In the genomic region with DNA sequence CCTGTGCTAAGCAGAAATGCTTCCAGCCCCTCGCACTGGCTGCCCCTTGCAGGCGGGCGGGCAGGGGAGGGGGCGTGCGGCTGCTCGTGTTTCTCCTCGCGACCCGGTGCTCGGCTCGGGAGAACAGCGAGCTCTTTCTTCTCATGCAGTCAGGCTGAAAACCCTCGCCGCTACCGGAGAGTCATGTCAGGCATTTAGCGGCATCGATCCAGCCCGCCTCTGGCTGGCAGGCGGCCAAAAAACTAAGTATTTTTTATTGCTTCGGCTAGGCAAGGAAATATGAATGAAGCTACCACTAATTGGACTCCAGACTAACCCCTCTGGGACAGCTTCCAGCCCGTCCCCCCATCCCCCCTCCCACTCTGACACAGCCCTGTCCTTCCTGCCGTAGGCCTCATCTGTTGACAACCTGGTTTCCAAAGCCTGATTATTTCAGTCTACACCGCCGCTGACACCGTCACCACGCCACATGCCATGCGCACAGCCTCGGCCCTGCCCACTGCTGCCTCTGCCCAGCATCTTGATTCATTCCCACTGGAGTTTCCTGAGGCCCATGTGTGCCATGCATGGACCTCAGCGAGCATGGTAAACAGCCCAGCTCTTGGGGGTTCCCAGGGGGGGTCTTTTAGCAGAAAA, we compare ENCODE assay signal across 1 cellular context.
TF ChIP-seq lines count a peak whose summit lies in the region.

No MANE protein-coding gene starts in this region.

TF ChIP-seq in HEK293, 187 proteins besides CTCF, POLR2A, EP300 and RAD21 (continued from another document and continues in another):
- TF ChIP-seq, protein P1, sequence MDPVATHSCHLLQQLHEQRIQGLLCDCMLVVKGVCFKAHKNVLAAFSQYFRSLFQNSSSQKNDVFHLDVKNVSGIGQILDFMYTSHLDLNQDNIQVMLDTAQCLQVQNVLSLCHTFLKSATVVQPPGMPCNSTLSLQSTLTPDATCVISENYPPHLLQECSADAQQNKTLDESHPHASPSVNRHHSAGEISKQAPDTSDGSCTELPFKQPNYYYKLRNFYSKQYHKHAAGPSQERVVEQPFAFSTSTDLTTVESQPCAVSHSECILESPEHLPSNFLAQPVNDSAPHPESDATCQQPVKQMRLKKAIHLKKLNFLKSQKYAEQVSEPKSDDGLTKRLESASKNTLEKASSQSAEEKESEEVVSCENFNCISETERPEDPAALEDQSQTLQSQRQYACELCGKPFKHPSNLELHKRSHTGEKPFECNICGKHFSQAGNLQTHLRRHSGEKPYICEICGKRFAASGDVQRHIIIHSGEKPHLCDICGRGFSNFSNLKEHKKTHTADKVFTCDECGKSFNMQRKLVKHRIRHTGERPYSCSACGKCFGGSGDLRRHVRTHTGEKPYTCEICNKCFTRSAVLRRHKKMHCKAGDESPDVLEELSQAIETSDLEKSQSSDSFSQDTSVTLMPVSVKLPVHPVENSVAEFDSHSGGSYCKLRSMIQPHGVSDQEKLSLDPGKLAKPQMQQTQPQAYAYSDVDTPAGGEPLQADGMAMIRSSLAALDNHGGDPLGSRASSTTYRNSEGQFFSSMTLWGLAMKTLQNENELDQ (tag by site-specific recombination; IDR thresholded peaks at IDR 0.05; ENCODE audit: low read depth): no peak
- no peak for TF ChIP-seq REPIN1 (tag by site-specific recombination; IDR thresholded peaks at IDR 0.05; ENCODE audit: low read depth)
- peak; percentile 94 for TF ChIP-seq IKZF3 (tag by site-specific recombination; IDR thresholded peaks at IDR 0.05)
- no peak for TF ChIP-seq ZNF654 (tag by site-specific recombination; IDR thresholded peaks at IDR 0.05; ENCODE audit: low read depth)
- TF ChIP-seq ZNF501 (tag by site-specific recombination; IDR thresholded peaks at IDR 0.05): peak; percentile 97
- TF ChIP-seq ZNF48 (tag by site-specific recombination; IDR thresholded peaks at IDR 0.05): no peak
- TF ChIP-seq ZNF843 (tag by site-specific recombination; IDR thresholded peaks at IDR 0.05): peak; percentile 96
- TF ChIP-seq, protein P2, sequence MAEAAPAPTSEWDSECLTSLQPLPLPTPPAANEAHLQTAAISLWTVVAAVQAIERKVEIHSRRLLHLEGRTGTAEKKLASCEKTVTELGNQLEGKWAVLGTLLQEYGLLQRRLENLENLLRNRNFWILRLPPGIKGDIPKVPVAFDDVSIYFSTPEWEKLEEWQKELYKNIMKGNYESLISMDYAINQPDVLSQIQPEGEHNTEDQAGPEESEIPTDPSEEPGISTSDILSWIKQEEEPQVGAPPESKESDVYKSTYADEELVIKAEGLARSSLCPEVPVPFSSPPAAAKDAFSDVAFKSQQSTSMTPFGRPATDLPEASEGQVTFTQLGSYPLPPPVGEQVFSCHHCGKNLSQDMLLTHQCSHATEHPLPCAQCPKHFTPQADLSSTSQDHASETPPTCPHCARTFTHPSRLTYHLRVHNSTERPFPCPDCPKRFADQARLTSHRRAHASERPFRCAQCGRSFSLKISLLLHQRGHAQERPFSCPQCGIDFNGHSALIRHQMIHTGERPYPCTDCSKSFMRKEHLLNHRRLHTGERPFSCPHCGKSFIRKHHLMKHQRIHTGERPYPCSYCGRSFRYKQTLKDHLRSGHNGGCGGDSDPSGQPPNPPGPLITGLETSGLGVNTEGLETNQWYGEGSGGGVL (tag by site-specific recombination; IDR thresholded peaks at IDR 0.05): peak; percentile 85; the same call in 1 of the 2 replicates
- no peak for TF ChIP-seq ZNF768 (tag by site-specific recombination; IDR thresholded peaks at IDR 0.05)
- peak; percentile 93 for TF ChIP-seq KLF17 (tag by site-specific recombination; IDR thresholded peaks at IDR 0.05)
- TF ChIP-seq ZBTB10 (tag by site-specific recombination; IDR thresholded peaks at IDR 0.05): peak; percentile 93
- TF ChIP-seq ZNF211 (tag by site-specific recombination; IDR thresholded peaks at IDR 0.05; ENCODE audit: low read depth): no peak
- peak; percentile 98 for TF ChIP-seq ZEB2 (tag by site-specific recombination; IDR thresholded peaks at IDR 0.05)
- no peak for TF ChIP-seq ZNF202 (tag by site-specific recombination; IDR thresholded peaks at IDR 0.05; ENCODE audit: borderline replicate concordance)
- TF ChIP-seq ZNF335 (tag by site-specific recombination; conservative IDR thresholded peaks at IDR 0.05): no peak
- no peak for TF ChIP-seq ZNF473 (tag by site-specific recombination; IDR thresholded peaks at IDR 0.05)
- TF ChIP-seq, protein P3, sequence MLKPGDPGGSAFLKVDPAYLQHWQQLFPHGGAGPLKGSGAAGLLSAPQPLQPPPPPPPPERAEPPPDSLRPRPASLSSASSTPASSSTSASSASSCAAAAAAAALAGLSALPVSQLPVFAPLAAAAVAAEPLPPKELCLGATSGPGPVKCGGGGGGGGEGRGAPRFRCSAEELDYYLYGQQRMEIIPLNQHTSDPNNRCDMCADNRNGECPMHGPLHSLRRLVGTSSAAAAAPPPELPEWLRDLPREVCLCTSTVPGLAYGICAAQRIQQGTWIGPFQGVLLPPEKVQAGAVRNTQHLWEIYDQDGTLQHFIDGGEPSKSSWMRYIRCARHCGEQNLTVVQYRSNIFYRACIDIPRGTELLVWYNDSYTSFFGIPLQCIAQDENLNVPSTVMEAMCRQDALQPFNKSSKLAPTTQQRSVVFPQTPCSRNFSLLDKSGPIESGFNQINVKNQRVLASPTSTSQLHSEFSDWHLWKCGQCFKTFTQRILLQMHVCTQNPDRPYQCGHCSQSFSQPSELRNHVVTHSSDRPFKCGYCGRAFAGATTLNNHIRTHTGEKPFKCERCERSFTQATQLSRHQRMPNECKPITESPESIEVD (tag by site-specific recombination; IDR thresholded peaks at IDR 0.05): peak; percentile 94
- TF ChIP-seq FEZF1 (tag by site-specific recombination; IDR thresholded peaks at IDR 0.05): peak; percentile 88
- peak; percentile 95 for TF ChIP-seq ZXDB (tag by site-specific recombination; IDR thresholded peaks at IDR 0.05)
- TF ChIP-seq GLIS2 (tag by site-specific recombination; IDR thresholded peaks at IDR 0.05): peak; percentile 88
- TF ChIP-seq HOXD13 (CRISPR knock-in tag; IDR thresholded peaks at IDR 0.05; ENCODE audit: borderline replicate concordance): no peak
- TF ChIP-seq ZNF174 (tag by site-specific recombination; IDR thresholded peaks at IDR 0.05): no peak
- peak; percentile 84 for TF ChIP-seq ZNF776 (tag by site-specific recombination; IDR thresholded peaks at IDR 0.05; ENCODE audit: borderline replicate concordance)
- TF ChIP-seq, protein P4, sequence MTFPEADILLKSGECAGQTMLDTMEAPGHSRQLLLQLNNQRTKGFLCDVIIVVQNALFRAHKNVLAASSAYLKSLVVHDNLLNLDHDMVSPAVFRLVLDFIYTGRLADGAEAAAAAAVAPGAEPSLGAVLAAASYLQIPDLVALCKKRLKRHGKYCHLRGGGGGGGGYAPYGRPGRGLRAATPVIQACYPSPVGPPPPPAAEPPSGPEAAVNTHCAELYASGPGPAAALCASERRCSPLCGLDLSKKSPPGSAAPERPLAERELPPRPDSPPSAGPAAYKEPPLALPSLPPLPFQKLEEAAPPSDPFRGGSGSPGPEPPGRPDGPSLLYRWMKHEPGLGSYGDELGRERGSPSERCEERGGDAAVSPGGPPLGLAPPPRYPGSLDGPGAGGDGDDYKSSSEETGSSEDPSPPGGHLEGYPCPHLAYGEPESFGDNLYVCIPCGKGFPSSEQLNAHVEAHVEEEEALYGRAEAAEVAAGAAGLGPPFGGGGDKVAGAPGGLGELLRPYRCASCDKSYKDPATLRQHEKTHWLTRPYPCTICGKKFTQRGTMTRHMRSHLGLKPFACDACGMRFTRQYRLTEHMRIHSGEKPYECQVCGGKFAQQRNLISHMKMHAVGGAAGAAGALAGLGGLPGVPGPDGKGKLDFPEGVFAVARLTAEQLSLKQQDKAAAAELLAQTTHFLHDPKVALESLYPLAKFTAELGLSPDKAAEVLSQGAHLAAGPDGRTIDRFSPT (tag by site-specific recombination; IDR thresholded peaks at IDR 0.05): no peak; the same call in 1 of the 2 replicates
- TF ChIP-seq ZNF707 (tag by site-specific recombination; IDR thresholded peaks at IDR 0.05): no peak
- TF ChIP-seq BCL11A (tag by site-specific recombination; IDR thresholded peaks at IDR 0.05; ENCODE audit: low read depth): peak; percentile 85
- no peak for TF ChIP-seq ZNF157 (tag by site-specific recombination; IDR thresholded peaks at IDR 0.05)
- no peak for TF ChIP-seq ZNF530 (tag by site-specific recombination; IDR thresholded peaks at IDR 0.05; ENCODE audit: low read depth)
- TF ChIP-seq GLI4 (tag by site-specific recombination; IDR thresholded peaks at IDR 0.05): no peak
- TF ChIP-seq ZNF560 (tag by site-specific recombination; IDR thresholded peaks at IDR 0.05; ENCODE audit: borderline replicate concordance): no peak
- TF ChIP-seq, protein P5, sequence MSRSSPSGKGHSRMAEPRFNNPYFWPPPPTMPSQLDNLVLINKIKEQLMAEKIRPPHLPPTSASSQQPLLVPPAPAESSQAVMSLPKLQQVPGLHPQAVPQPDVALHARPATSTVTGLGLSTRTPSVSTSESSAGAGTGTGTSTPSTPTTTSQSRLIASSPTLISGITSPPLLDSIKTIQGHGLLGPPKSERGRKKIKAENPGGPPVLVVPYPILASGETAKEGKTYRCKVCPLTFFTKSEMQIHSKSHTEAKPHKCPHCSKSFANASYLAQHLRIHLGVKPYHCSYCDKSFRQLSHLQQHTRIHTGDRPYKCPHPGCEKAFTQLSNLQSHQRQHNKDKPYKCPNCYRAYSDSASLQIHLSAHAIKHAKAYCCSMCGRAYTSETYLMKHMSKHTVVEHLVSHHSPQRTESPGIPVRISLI (tag by site-specific recombination; IDR thresholded peaks at IDR 0.05): no peak
- TF ChIP-seq, protein P6, sequence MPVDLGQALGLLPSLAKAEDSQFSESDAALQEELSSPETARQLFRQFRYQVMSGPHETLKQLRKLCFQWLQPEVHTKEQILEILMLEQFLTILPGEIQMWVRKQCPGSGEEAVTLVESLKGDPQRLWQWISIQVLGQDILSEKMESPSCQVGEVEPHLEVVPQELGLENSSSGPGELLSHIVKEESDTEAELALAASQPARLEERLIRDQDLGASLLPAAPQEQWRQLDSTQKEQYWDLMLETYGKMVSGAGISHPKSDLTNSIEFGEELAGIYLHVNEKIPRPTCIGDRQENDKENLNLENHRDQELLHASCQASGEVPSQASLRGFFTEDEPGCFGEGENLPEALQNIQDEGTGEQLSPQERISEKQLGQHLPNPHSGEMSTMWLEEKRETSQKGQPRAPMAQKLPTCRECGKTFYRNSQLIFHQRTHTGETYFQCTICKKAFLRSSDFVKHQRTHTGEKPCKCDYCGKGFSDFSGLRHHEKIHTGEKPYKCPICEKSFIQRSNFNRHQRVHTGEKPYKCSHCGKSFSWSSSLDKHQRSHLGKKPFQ (tag by site-specific recombination; IDR thresholded peaks at IDR 0.05): peak; percentile 92
- TF ChIP-seq, protein P7, sequence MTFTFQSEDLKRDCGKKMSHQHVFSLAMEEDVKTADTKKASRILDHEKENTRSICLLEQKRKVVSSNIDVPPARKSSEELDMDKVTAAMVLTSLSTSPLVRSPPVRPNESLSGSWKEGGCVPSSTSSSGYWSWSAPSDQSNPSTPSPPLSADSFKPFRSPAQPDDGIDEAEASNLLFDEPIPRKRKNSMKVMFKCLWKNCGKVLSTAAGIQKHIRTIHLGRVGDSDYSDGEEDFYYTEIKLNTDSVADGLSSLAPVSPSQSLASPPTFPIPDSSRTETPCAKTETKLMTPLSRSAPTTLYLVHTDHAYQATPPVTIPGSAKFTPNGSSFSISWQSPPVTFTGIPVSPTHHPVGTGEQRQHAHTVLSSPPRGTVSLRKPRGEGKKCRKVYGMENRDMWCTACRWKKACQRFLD (tag by site-specific recombination; IDR thresholded peaks at IDR 0.05): no peak
- TF ChIP-seq ZNF664 (tag by site-specific recombination; IDR thresholded peaks at IDR 0.05): peak; percentile 8; the same call in 1 of the 2 replicates
- TF ChIP-seq ZNF19 (tag by site-specific recombination; IDR thresholded peaks at IDR 0.05; ENCODE audit: low read depth): no peak
- TF ChIP-seq ZNF677 (tag by site-specific recombination; IDR thresholded peaks at IDR 0.05): peak; percentile 68; the same call in 1 of the 2 replicates
- no peak for TF ChIP-seq ZNF555 (tag by site-specific recombination; conservative IDR thresholded peaks at IDR 0.05)
- no peak for TF ChIP-seq ZNF169 (tag by site-specific recombination; IDR thresholded peaks at IDR 0.05)
- peak; percentile 66; the same call in 1 of the 2 replicates for TF ChIP-seq ZNF112 (tag by site-specific recombination; IDR thresholded peaks at IDR 0.05)
- TF ChIP-seq ZNF311 (tag by site-specific recombination; IDR thresholded peaks at IDR 0.05; ENCODE audit: borderline replicate concordance): no peak
- TF ChIP-seq, protein P8, sequence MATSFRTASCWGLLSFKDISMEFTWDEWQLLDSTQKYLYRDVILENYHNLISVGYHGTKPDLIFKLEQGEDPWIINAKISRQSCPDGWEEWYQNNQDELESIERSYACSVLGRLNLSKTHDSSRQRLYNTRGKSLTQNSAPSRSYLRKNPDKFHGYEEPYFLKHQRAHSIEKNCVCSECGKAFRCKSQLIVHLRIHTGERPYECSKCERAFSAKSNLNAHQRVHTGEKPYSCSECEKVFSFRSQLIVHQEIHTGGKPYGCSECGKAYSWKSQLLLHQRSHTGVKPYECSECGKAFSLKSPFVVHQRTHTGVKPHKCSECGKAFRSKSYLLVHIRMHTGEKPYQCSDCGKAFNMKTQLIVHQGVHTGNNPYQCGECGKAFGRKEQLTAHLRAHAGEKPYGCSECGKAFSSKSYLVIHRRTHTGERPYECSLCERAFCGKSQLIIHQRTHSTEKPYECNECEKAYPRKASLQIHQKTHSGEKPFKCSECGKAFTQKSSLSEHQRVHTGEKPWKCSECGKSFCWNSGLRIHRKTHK (tag by site-specific recombination; IDR thresholded peaks at IDR 0.05): no peak
